In genomic region chr6:11473008-11473740, GRCh38 we compare ENCODE assay signal across 1 cellular context.
TF ChIP-seq lines count a peak whose summit lies in the region.

No MANE protein-coding gene starts in this region.

TF ChIP-seq in HepG2, 621 proteins besides CTCF, POLR2A, EP300 and RAD21 (continued from another document):
- TF ChIP-seq ZBTB49 (CRISPR knock-in tag; IDR thresholded peaks at IDR 0.05; ENCODE audit: borderline replicate concordance) (no peak), IKZF1 (IDR thresholded peaks at IDR 0.05) (no peak), SMAD3 (CRISPR knock-in tag; IDR thresholded peaks at IDR 0.05) (no peak), SRY (CRISPR knock-in tag; IDR thresholded peaks at IDR 0.05) (no peak), HNRNPK (IDR thresholded peaks at IDR 0.05; ENCODE audit: low read depth, low read length, poor library complexity, severe bottlenecking) (no peak), KAT7 (CRISPR knock-in tag; IDR thresholded peaks at IDR 0.05; ENCODE audit: borderline replicate concordance) (no peak), MTF1 (CRISPR knock-in tag; IDR thresholded peaks at IDR 0.05) (no peak), SALL2 (CRISPR knock-in tag; IDR thresholded peaks at IDR 0.05) (no peak), ZNF34 (CRISPR knock-in tag; IDR thresholded peaks at IDR 0.05; ENCODE audit: borderline replicate concordance) (no peak)
- TF ChIP-seq, protein P1, sequence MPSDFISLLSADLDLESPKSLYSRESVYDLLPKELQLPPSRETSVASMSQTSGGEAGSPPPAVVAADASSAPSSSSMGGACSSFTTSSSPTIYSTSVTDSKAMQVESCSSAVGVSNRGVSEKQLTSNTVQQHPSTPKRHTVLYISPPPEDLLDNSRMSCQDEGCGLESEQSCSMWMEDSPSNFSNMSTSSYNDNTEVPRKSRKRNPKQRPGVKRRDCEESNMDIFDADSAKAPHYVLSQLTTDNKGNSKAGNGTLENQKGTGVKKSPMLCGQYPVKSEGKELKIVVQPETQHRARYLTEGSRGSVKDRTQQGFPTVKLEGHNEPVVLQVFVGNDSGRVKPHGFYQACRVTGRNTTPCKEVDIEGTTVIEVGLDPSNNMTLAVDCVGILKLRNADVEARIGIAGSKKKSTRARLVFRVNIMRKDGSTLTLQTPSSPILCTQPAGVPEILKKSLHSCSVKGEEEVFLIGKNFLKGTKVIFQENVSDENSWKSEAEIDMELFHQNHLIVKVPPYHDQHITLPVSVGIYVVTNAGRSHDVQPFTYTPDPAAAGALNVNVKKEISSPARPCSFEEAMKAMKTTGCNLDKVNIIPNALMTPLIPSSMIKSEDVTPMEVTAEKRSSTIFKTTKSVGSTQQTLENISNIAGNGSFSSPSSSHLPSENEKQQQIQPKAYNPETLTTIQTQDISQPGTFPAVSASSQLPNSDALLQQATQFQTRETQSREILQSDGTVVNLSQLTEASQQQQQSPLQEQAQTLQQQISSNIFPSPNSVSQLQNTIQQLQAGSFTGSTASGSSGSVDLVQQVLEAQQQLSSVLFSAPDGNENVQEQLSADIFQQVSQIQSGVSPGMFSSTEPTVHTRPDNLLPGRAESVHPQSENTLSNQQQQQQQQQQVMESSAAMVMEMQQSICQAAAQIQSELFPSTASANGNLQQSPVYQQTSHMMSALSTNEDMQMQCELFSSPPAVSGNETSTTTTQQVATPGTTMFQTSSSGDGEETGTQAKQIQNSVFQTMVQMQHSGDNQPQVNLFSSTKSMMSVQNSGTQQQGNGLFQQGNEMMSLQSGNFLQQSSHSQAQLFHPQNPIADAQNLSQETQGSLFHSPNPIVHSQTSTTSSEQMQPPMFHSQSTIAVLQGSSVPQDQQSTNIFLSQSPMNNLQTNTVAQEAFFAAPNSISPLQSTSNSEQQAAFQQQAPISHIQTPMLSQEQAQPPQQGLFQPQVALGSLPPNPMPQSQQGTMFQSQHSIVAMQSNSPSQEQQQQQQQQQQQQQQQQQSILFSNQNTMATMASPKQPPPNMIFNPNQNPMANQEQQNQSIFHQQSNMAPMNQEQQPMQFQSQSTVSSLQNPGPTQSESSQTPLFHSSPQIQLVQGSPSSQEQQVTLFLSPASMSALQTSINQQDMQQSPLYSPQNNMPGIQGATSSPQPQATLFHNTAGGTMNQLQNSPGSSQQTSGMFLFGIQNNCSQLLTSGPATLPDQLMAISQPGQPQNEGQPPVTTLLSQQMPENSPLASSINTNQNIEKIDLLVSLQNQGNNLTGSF (CRISPR knock-in tag; IDR thresholded peaks at IDR 0.05): no peak
- TF ChIP-seq, protein P2, sequence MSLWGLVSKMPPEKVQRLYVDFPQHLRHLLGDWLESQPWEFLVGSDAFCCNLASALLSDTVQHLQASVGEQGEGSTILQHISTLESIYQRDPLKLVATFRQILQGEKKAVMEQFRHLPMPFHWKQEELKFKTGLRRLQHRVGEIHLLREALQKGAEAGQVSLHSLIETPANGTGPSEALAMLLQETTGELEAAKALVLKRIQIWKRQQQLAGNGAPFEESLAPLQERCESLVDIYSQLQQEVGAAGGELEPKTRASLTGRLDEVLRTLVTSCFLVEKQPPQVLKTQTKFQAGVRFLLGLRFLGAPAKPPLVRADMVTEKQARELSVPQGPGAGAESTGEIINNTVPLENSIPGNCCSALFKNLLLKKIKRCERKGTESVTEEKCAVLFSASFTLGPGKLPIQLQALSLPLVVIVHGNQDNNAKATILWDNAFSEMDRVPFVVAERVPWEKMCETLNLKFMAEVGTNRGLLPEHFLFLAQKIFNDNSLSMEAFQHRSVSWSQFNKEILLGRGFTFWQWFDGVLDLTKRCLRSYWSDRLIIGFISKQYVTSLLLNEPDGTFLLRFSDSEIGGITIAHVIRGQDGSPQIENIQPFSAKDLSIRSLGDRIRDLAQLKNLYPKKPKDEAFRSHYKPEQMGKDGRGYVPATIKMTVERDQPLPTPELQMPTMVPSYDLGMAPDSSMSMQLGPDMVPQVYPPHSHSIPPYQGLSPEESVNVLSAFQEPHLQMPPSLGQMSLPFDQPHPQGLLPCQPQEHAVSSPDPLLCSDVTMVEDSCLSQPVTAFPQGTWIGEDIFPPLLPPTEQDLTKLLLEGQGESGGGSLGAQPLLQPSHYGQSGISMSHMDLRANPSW (CRISPR knock-in tag; IDR thresholded peaks at IDR 0.05; ENCODE audit: borderline replicate concordance): no peak
